In genomic region chr11:2136209-2136951, GRCh38 we compare ENCODE assay signal across 1 cellular context.
TF ChIP-seq lines count a peak whose summit lies in the region.

No MANE protein-coding gene starts in this region.

TF ChIP-seq in GM23338, 12 proteins besides CTCF, POLR2A, EP300 and RAD21:
- TF ChIP-seq, protein P1, sequence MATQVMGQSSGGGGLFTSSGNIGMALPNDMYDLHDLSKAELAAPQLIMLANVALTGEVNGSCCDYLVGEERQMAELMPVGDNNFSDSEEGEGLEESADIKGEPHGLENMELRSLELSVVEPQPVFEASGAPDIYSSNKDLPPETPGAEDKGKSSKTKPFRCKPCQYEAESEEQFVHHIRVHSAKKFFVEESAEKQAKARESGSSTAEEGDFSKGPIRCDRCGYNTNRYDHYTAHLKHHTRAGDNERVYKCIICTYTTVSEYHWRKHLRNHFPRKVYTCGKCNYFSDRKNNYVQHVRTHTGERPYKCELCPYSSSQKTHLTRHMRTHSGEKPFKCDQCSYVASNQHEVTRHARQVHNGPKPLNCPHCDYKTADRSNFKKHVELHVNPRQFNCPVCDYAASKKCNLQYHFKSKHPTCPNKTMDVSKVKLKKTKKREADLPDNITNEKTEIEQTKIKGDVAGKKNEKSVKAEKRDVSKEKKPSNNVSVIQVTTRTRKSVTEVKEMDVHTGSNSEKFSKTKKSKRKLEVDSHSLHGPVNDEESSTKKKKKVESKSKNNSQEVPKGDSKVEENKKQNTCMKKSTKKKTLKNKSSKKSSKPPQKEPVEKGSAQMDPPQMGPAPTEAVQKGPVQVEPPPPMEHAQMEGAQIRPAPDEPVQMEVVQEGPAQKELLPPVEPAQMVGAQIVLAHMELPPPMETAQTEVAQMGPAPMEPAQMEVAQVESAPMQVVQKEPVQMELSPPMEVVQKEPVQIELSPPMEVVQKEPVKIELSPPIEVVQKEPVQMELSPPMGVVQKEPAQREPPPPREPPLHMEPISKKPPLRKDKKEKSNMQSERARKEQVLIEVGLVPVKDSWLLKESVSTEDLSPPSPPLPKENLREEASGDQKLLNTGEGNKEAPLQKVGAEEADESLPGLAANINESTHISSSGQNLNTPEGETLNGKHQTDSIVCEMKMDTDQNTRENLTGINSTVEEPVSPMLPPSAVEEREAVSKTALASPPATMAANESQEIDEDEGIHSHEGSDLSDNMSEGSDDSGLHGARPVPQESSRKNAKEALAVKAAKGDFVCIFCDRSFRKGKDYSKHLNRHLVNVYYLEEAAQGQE (IDR thresholded peaks at IDR 0.05; ENCODE audit: unreplicated experiment): no peak
- no peak for TF ChIP-seq ZNF331 (CRISPR knock-in tag; IDR thresholded peaks at IDR 0.05; ENCODE audit: low read depth)
- TF ChIP-seq EZH2 (IDR thresholded peaks at IDR 0.05; ENCODE audit: low read depth, unreplicated experiment): peak; percentile 30
- TF ChIP-seq POLR2AphosphoS5 (IDR thresholded peaks at IDR 0.05; ENCODE audit: low read depth): no peak
- TF ChIP-seq JUNB (IDR thresholded peaks at IDR 0.05; ENCODE audit: unreplicated experiment): no peak
- TF ChIP-seq, protein P2, sequence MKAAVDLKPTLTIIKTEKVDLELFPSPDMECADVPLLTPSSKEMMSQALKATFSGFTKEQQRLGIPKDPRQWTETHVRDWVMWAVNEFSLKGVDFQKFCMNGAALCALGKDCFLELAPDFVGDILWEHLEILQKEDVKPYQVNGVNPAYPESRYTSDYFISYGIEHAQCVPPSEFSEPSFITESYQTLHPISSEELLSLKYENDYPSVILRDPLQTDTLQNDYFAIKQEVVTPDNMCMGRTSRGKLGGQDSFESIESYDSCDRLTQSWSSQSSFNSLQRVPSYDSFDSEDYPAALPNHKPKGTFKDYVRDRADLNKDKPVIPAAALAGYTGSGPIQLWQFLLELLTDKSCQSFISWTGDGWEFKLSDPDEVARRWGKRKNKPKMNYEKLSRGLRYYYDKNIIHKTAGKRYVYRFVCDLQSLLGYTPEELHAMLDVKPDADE (IDR thresholded peaks at IDR 0.05): no peak
